Comparison of ENCODE assay signal across 27 cellular contexts in genomic region chr4:101967697-101968346, GRCh38.
DNase-seq lines count a peak whose midpoint lies in the region; ATAC-seq and TF ChIP-seq lines count a peak whose summit lies in the region.
"Had no signal": no experiment of that assay in that cellular context is flagged by ENCODE, and none has a peak within 500 bp of the region (broad histone marks: within the 10 kb centered on the region; RNA-seq: fewer than 3 reads in every experiment).

No MANE protein-coding gene starts in this region.

- H3K4me3 ChIP-seq in GM23338 (no peak overlapping the region), fibroblast of mammary gland (ENCODE audit: control insufficient read depth, low read depth, low read length) (no peak overlapping the region), mucosa of descending colon (no peak overlapping the region)
- H3K4me3 ChIP-seq: body of pancreas, SK-N-MC, stomach, tibial nerve had no signal

- no peaks in the 10 kb centered on the region for H3K36me3 Mint-ChIP-seq in GM23338 (ENCODE audit: low read depth)
- peaks cover 75% of the 10 kb centered on the region for H3K36me3 Mint-ChIP-seq in activated B cell treated with CpG ODN at 0.5 μM for 24 hours (ENCODE audit: low read depth)
- no peaks in the 10 kb centered on the region for H3K36me3 Mint-ChIP-seq in type B pancreatic cell
- H3K36me3 Mint-ChIP-seq in activated CD8-positive, alpha-beta memory T cell treated with anti-CD3 and anti-CD28 coated beads, Interleukin-2, amount 10 ng/mL, durations not matched to agents 7 days and 5 days, result no peaks in the 10 kb centered on the region
- H3K36me3 Mint-ChIP-seq: activated naive CD8-positive, alpha-beta T cell had no signal

- no peaks in the 10 kb centered on the region for H3K9me3 Mint-ChIP-seq in GM23338
- no peaks in the 10 kb centered on the region for H3K9me3 Mint-ChIP-seq in activated B cell treated with CpG ODN at 0.5 μM for 24 hours
- no peaks in the 10 kb centered on the region for H3K9me3 Mint-ChIP-seq in type B pancreatic cell
- no peaks in the 10 kb centered on the region for H3K9me3 Mint-ChIP-seq in activated CD8-positive, alpha-beta memory T cell treated with anti-CD3 and anti-CD28 coated beads, Interleukin-2, amount 10 ng/mL, durations not matched to agents 7 days and 5 days (ENCODE audit: low read depth)
- H3K9me3 Mint-ChIP-seq: activated T-helper 2 cell treated with anti-CD3 and anti-CD28 coated beads, Interferon-gamma antibody, Interleukin-2, Interleukin-4, amounts not matched to agents 10 μg/mL and 5 μg/mL and 100 μg/mL, durations not matched to agents 14 hours and 24 hours and 36 hours; CD4-positive, alpha-beta T cell had no signal

- no peak overlapping the region for H3K27ac Mint-ChIP-seq in GM23338
- H3K27ac Mint-ChIP-seq in activated B cell treated with CpG ODN at 0.5 μM for 24 hours, result peak overlapping the region; percentile 74
- H3K27ac Mint-ChIP-seq in type B pancreatic cell, result no peak overlapping the region
- no peak overlapping the region for H3K27ac Mint-ChIP-seq in activated CD8-positive, alpha-beta memory T cell treated with anti-CD3 and anti-CD28 coated beads, Interleukin-2, amount 10 ng/mL, durations not matched to agents 7 days and 5 days
- H3K27ac Mint-ChIP-seq: activated naive CD8-positive, alpha-beta T cell; activated T-helper 2 cell treated with anti-CD3 and anti-CD28 coated beads, Interferon-gamma antibody, Interleukin-2, Interleukin-4, amounts not matched to agents 10 μg/mL and 5 μg/mL and 100 μg/mL, durations not matched to agents 14 hours and 24 hours and 36 hours; CD4-positive, alpha-beta T cell; progenitor cell of endocrine pancreas had no signal

- ATAC-seq in GM23338 (no peak), activated B cell treated with CpG ODN at 0.5 μM for 24 hours (ENCODE audit: low read depth) (no peak), foreskin keratinocyte (no peak), mucosa of descending colon (no peak)
- ATAC-seq in activated CD8-positive, alpha-beta memory T cell treated with anti-CD3 and anti-CD28 coated beads, Interleukin-2, amount 10 ng/mL, durations not matched to agents 7 days and 5 days, result no peak
- ATAC-seq: body of pancreas, sciatic nerve had no signal

- H3K9me2 ChIP-seq in GM23338 (ENCODE audit: insufficient read depth), result no peaks in the 10 kb centered on the region

- H3K4me1 ChIP-seq in GM23338 (ENCODE audit: insufficient read depth) (no peaks in the 10 kb centered on the region), foreskin keratinocyte (no peaks in the 10 kb centered on the region), mucosa of descending colon (ENCODE audit: low read depth) (no peaks in the 10 kb centered on the region)
- H3K4me1 ChIP-seq: body of pancreas, stomach, tibial nerve had no signal

- H3K79me2 ChIP-seq in GM23338 (replicated peaks; ENCODE audit: insufficient read depth), result no peaks in the 10 kb centered on the region

- no peaks in the 10 kb centered on the region for H3K27me3 ChIP-seq in GM23338 (ENCODE audit: insufficient read depth)
- no peaks in the 10 kb centered on the region for H3K27me3 ChIP-seq in foreskin keratinocyte
- H3K27me3 ChIP-seq: body of pancreas, stomach, tibial nerve had no signal

- H2AFZ ChIP-seq in GM23338, result peak overlapping the region; percentile 67; the same call in 1 of the 2 replicates

- TF ChIP-seq CTCF in GM23338 (conservative IDR thresholded peaks at IDR 0.05; ENCODE audit: low read depth in 2 of 2), result no peak
- no peak for TF ChIP-seq CTCF in activated B cell treated with CpG ODN at 0.5 μM for 24 hours (IDR thresholded peaks at IDR 0.05)
- no peak for TF ChIP-seq CTCF in fibroblast of mammary gland (conservative IDR thresholded peaks at IDR 0.05; ENCODE audit: control insufficient read depth, insufficient read depth, low read depth, low read length)
- no peak for TF ChIP-seq CTCF in type B pancreatic cell (conservative IDR thresholded peaks at IDR 0.05)
- no peak for TF ChIP-seq CTCF in foreskin keratinocyte (conservative IDR thresholded peaks at IDR 0.05)
- no peak for TF ChIP-seq CTCF in mucosa of descending colon (IDR thresholded peaks at IDR 0.05)

- POLR2A ChIA-PET in activated B cell treated with CpG ODN at 0.5 μM for 24 hours (lab: Charles Lee), result no interaction called here

- no peaks in the 10 kb centered on the region for H3K9me3 ChIP-seq in mucosa of descending colon
- H3K9me3 ChIP-seq: body of pancreas, stomach, tibial nerve had no signal

- H3K36me3 ChIP-seq in GM23338 (ENCODE audit: insufficient read depth) (no peaks in the 10 kb centered on the region), mucosa of descending colon (ENCODE audit: low read depth) (no peaks in the 10 kb centered on the region)
- H3K36me3 ChIP-seq: stomach, tibial nerve had no signal

- intact Hi-C loops in activated B cell treated with CpG ODN at 0.5 μM for 24 hours (cut with micrococcal nuclease) (no loop called here), mucosa of descending colon (cut with DNase I, micrococcal nuclease) (no loop called here)

- CTCF ChIA-PET in activated B cell treated with CpG ODN at 0.5 μM for 24 hours (lab: Charles Lee), result no interaction called here
- CTCF ChIA-PET in activated CD8-positive, alpha-beta memory T cell treated with anti-CD3 and anti-CD28 coated beads, Interleukin-2, amount 10 ng/mL, durations not matched to agents 7 days and 5 days (lab: Charles Lee), result no interaction called here

- H3K4me3 Mint-ChIP-seq in GM23338 (no peak overlapping the region), activated B cell treated with CpG ODN at 0.5 μM for 24 hours (no peak overlapping the region), type B pancreatic cell (no peak overlapping the region)
- H3K4me3 Mint-ChIP-seq in activated CD8-positive, alpha-beta memory T cell treated with anti-CD3 and anti-CD28 coated beads, Interleukin-2, amount 10 ng/mL, durations not matched to agents 7 days and 5 days, result no peak overlapping the region
- H3K4me3 Mint-ChIP-seq: activated naive CD8-positive, alpha-beta T cell; CD4-positive, alpha-beta T cell had no signal

- DNase-seq in GM23338 (ENCODE audit: low spot score) (no peak), activated B cell treated with CpG ODN at 0.5 μM for 24 hours (no peak), fibroblast of mammary gland (ENCODE audit: low read depth) (peak; percentile 10), type B pancreatic cell (ENCODE audit: extremely low spot score, unreplicated experiment) (no peak), foreskin keratinocyte (no peak), mucosa of descending colon (no peak)
- DNase-seq in activated CD8-positive, alpha-beta memory T cell treated with anti-CD3 and anti-CD28 coated beads, Interleukin-2, amount 10 ng/mL, durations not matched to agents 7 days and 5 days, result no peak
- DNase-seq: activated CD8-positive, alpha-beta memory T cell treated with anti-CD3 and anti-CD28 coated beads, Interleukin-2, amount 50 U/mL, for 48 hours; body of pancreas; CD4-positive, alpha-beta T cell; effector CD8-positive, alpha-beta T cell; erythroblast; GDM1; glutamatergic neuron; KBM-7; kidney; MV-4-11; NCI-H146; NCI-H526; stimulated activated CD4-positive, alpha-beta T cell treated with anti-CD3 and anti-CD28 coated beads, Interleukin-15, amount 100 ng/mL, for 24 hours; stomach had no signal

- no peaks in the 10 kb centered on the region for H4K20me1 ChIP-seq in GM23338 (replicated peaks; ENCODE audit: insufficient read depth)

- H3K4me2 ChIP-seq in GM23338, result no peak overlapping the region

- no peaks in the 10 kb centered on the region for H3K27me3 Mint-ChIP-seq in GM23338 (ENCODE audit: insufficient read depth, low read depth, poor library complexity)
- no peaks in the 10 kb centered on the region for H3K27me3 Mint-ChIP-seq in activated B cell treated with CpG ODN at 0.5 μM for 24 hours
- H3K27me3 Mint-ChIP-seq in type B pancreatic cell, result no peaks in the 10 kb centered on the region
- peaks cover 11% of the 10 kb centered on the region for H3K27me3 Mint-ChIP-seq in activated CD8-positive, alpha-beta memory T cell treated with anti-CD3 and anti-CD28 coated beads, Interleukin-2, amount 10 ng/mL, durations not matched to agents 7 days and 5 days

- H3F3A ChIP-seq in GM23338 (replicated peaks; ENCODE audit: low read depth), result no peaks in the 10 kb centered on the region

- H3K27ac ChIP-seq in GM23338 (ENCODE audit: low read depth), result no peak overlapping the region
- H3K27ac ChIP-seq in foreskin keratinocyte, result no peak overlapping the region
- H3K27ac ChIP-seq: body of pancreas, SK-N-MC, stomach, tibial nerve had no signal

- H3K4me1 Mint-ChIP-seq in GM23338 (peaks cover 8% of the 10 kb centered on the region; the same call in 2 of the 3 replicates), activated B cell treated with CpG ODN at 0.5 μM for 24 hours (peaks cover 75% of the 10 kb centered on the region), type B pancreatic cell (ENCODE audit: unreplicated experiment) (peaks cover 33% of the 10 kb centered on the region)
- H3K4me1 Mint-ChIP-seq in activated CD8-positive, alpha-beta memory T cell treated with anti-CD3 and anti-CD28 coated beads, Interleukin-2, amount 10 ng/mL, durations not matched to agents 7 days and 5 days, result peaks cover 2% of the 10 kb centered on the region

TF ChIP-seq in GM23338, 12 proteins besides CTCF, POLR2A, EP300 and RAD21 (continues in another document):
- TF ChIP-seq JUNB (IDR thresholded peaks at IDR 0.05; ENCODE audit: unreplicated experiment), result no peak
- TF ChIP-seq, protein P1, sequence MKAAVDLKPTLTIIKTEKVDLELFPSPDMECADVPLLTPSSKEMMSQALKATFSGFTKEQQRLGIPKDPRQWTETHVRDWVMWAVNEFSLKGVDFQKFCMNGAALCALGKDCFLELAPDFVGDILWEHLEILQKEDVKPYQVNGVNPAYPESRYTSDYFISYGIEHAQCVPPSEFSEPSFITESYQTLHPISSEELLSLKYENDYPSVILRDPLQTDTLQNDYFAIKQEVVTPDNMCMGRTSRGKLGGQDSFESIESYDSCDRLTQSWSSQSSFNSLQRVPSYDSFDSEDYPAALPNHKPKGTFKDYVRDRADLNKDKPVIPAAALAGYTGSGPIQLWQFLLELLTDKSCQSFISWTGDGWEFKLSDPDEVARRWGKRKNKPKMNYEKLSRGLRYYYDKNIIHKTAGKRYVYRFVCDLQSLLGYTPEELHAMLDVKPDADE (IDR thresholded peaks at IDR 0.05), result no peak
- no peak for TF ChIP-seq NANOG (IDR thresholded peaks at IDR 0.05; ENCODE audit: borderline replicate concordance)
- TF ChIP-seq STAT1 (IDR thresholded peaks at IDR 0.05; ENCODE audit: unreplicated experiment), result no peak
